Comparison of ENCODE assay signal across 9 cellular contexts in the genomic region with DNA sequence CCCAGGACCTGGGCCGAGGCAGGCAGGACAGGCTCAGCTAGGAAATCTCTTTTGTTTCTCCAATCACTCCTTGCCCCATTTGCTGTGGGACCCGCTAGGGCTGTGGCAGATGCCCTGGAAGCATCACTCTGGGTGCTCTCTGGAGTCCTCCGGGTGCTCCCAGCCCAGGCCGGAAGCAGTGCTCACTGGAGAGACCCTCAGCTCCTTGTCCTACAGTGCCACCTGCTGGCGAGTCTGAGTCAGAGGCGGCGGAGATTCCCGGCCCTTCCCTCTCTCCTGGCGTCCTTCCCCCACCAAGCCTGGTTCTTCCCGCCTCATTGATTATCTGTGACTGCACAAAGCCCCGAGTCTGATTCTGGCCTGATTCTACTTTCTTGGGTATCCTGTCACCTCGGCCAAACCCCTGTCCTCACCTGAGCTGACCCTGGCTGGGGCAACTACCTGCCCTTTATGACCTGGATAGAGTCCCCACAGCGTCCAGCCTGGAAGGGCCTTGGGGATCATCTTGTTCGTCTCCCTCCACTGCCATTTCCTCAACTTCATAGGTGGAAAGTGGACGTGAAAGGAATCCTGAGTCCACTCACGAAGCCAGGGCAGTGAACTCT. TPM values are rescaled to one million over a fixed set of nuclear protein-coding genes. Genes with fewer than 3 reads are reported as not detected.
DNase-seq lines count a peak whose midpoint lies in the region; ATAC-seq and TF ChIP-seq lines count a peak whose summit lies in the region.
"Had no signal": no experiment of that assay in that cellular context is flagged by ENCODE, and none has a peak within 500 bp of the region (broad histone marks: within the 10 kb centered on the region; RNA-seq: fewer than 3 reads in every experiment).

No MANE protein-coding gene starts in this region.

- no peak overlapping the region for H3K56ac ChIP-seq in IMR-90 (ENCODE audit: extremely low read depth, insufficient read depth, low read length)

- no peaks in the 10 kb centered on the region for H3F3A ChIP-seq in PC-9 (ENCODE audit: insufficient read depth, low read depth)

- H3K9ac ChIP-seq in DND-41 (ENCODE audit: low read depth, low read length) (no peak overlapping the region), IMR-90 (ENCODE audit: low read depth, low read length) (no peak overlapping the region)

- H4K20me1 ChIP-seq in DND-41 (ENCODE audit: insufficient read depth, low read length) (peaks cover 13% of the 10 kb centered on the region; the same call in 1 of the 2 replicates), IMR-90 (ENCODE audit: insufficient read depth, low read length) (no peaks in the 10 kb centered on the region), PC-9 (ENCODE audit: insufficient read depth) (peaks cover 3% of the 10 kb centered on the region; the same call in 1 of the 2 replicates)

- H3K9me1 ChIP-seq in IMR-90 (ENCODE audit: insufficient read depth, low read length) = no peaks in the 10 kb centered on the region

- no peaks in the 10 kb centered on the region for H3K9me3 ChIP-seq in DND-41 (ENCODE audit: insufficient read depth, low read length, severe bottlenecking)
- no peaks in the 10 kb centered on the region for H3K9me3 ChIP-seq in IMR-90 (ENCODE audit: control insufficient read depth, insufficient read depth, low read length)
- H3K9me3 ChIP-seq in PC-9 (ENCODE audit: insufficient read depth, low read depth) = no peaks in the 10 kb centered on the region
- no peaks in the 10 kb centered on the region for H3K9me3 ChIP-seq in adrenal gland (replicated peaks in 1 of 3)

- no peaks in the 10 kb centered on the region for H3K9me2 ChIP-seq in PC-9 (ENCODE audit: insufficient read depth)

- H4K91ac ChIP-seq in IMR-90 (ENCODE audit: insufficient read depth, low read depth, low read length) = no peak overlapping the region

- H2AK9ac ChIP-seq in IMR-90 (replicated peaks; ENCODE audit: low read depth, low read length, poor library complexity) = peak overlapping the region; percentile 19

- H3K27me3 ChIP-seq in DND-41 (ENCODE audit: insufficient read depth, low read length, poor library complexity) (no peaks in the 10 kb centered on the region), IMR-90 (ENCODE audit: control insufficient read depth, insufficient read depth, low read length) (peaks cover 57% of the 10 kb centered on the region), PC-9 (ENCODE audit: insufficient read depth, low read depth) (peaks cover 78% of the 10 kb centered on the region), adrenal gland (peaks cover 37% of the 10 kb centered on the region)

- no peak overlapping the region for H3K23ac ChIP-seq in IMR-90 (ENCODE audit: low read depth, low read length)

- H3K4me1 ChIP-seq in DND-41 (ENCODE audit: insufficient read depth, low read length) (no peaks in the 10 kb centered on the region), IMR-90 (ENCODE audit: control insufficient read depth, insufficient read depth, low read length) (no peaks in the 10 kb centered on the region), PC-9 (replicated peaks; ENCODE audit: insufficient read depth) (no peaks in the 10 kb centered on the region), adrenal gland (replicated peaks in 1 of 2) (no peaks in the 10 kb centered on the region)

- H2BK5ac ChIP-seq in IMR-90 (ENCODE audit: low read depth, low read length, poor library complexity, severe bottlenecking) = no peak overlapping the region

- H3K4ac ChIP-seq in IMR-90 (ENCODE audit: low read depth, low read length) = no peak overlapping the region

- 2% methylated on average over 9 of the region's 16 CpGs; no CpG with 5 or more reads in 1 of the 2 experiments for WGBS in IMR-90 (ENCODE audit: extremely low coverage in 2 of 2, insufficient read length in 1 of 2), 2 experiments
- WGBS in adrenal gland, 4 donors = 9 to 14% (median 11%) methylated on average over 11 to 16 of the region's 16 CpGs

- POLR2A ChIA-PET in IMR-90 (lab: Charles Lee; ENCODE audit: unreplicated experiment) = no interaction called here
- POLR2A ChIA-PET in PC-9 (lab: Charles Lee; ENCODE audit: unreplicated experiment) = no interaction called here

- no peak overlapping the region for H2BK20ac ChIP-seq in IMR-90 (ENCODE audit: low read depth, low read length)

- peak; percentile 87 for TF ChIP-seq CTCF in DND-41 (IDR thresholded peaks at IDR 0.05; ENCODE audit: borderline replicate concordance, extremely low read depth, low read length, poor library complexity, severe bottlenecking)
- TF ChIP-seq CTCF in IMR-90 (conservative IDR thresholded peaks at IDR 0.05; ENCODE audit: low read depth, low read length) = peak; percentile 86
- TF ChIP-seq CTCF in PC-9 (conservative IDR thresholded peaks at IDR 0.05) = peak; percentile 82
- peak; percentile 67 to 90 (median 86) for TF ChIP-seq CTCF in adrenal gland (IDR thresholded peaks at IDR 0.05)

- H3K4me3 ChIP-seq in DND-41 (ENCODE audit: low read depth in 1 of 2, low read length in 2 of 2) = no peak overlapping the region
- no peak overlapping the region for H3K4me3 ChIP-seq in IMR-90 (ENCODE audit: insufficient read depth, low read depth, low read length)
- H3K4me3 ChIP-seq in PC-9 = no peak overlapping the region
- no peak overlapping the region for H3K4me3 ChIP-seq in adrenal gland

- TF ChIP-seq RAD21 in IMR-90 (IDR thresholded peaks at IDR 0.05; ENCODE audit: low read length) = peak; percentile 93

- ATAC-seq in DND-41 (ENCODE audit: insufficient read depth, low read depth) = peak; percentile 92
- ATAC-seq in IMR-90 (ENCODE audit: low read depth) = peak; percentile 98
- ATAC-seq in left cardiac atrium = peak; percentile 79 to 86
- ATAC-seq in sciatic nerve = peak; percentile 70
- no peak for ATAC-seq in GM18907 (IDR thresholded peaks at IDR 0.05; ENCODE audit: unreplicated experiment)
- ATAC-seq in GM19395 (IDR thresholded peaks at IDR 0.05; ENCODE audit: unreplicated experiment) = no peak

- no peak overlapping the region for H2AK5ac ChIP-seq in IMR-90 (ENCODE audit: low read depth, low read length)

- H2BK120ac ChIP-seq in IMR-90 (ENCODE audit: low read depth, low read length) = no peak overlapping the region

- H3K14ac ChIP-seq in IMR-90 (replicated peaks; ENCODE audit: low read depth, low read length) = no peak overlapping the region

- H3K27ac ChIP-seq in DND-41 (ENCODE audit: low read length) = no peak overlapping the region
- no peak overlapping the region for H3K27ac ChIP-seq in IMR-90 (ENCODE audit: insufficient read depth, low read length)
- H3K27ac ChIP-seq in PC-9 = no peak overlapping the region
- H3K27ac ChIP-seq in adrenal gland = no peak overlapping the region

- dilution Hi-C loops in IMR-90 (cut with HindIII; ENCODE audit: low sequenced_read_pairs, unreplicated experiment) = no loop called here

- peak; percentile 72 for DNase-seq in DND-41
- DNase-seq in IMR-90 = peak; percentile 67
- DNase-seq in PC-9 = peak; percentile 53 to 75
- DNase-seq in adrenal gland = peak; percentile 72 to 87 (median 83)
- DNase-seq in left cardiac atrium = peak; percentile 71
- DNase-seq in sciatic nerve (ENCODE audit: low spot score) = peak; percentile 79

- CTCF ChIA-PET in IMR-90 (lab: Yijun Ruan, JAX) (no interaction called here), PC-9 (lab: Charles Lee) (interaction anchor here (0.6 kb wide), 1 partner anchor 399 kb away, joined by 5 read pairs; no protein-coding TSS in a partner anchor)

- intact Hi-C loops in IMR-90 (cut with micrococcal nuclease) = loop anchor here (1.0 to 5.0 kb wide), 4 partner anchors 68 to 818 kb away; no protein-coding TSS in a partner anchor
- intact Hi-C loops in PC-9 (cut with micrococcal nuclease; ENCODE audit: unreplicated experiment) = loop anchor here (1.0 to 5.0 kb wide), 3 partner anchors 68 to 808 kb away; no protein-coding TSS in a partner anchor
- intact Hi-C loops in adrenal gland (cut with DNase I) = loop anchor here (2.0 to 10.0 kb wide), 4 partner anchors 68 to 227 kb away; a partner anchor contains a TSS
- intact Hi-C loops in left cardiac atrium (cut with DNase I) = loop anchor here (1.0 to 10.0 kb wide), 4 partner anchors 68 to 162 kb away; a partner anchor contains a TSS
- intact Hi-C loops in sciatic nerve (cut with DNase I) = no loop called here

- in situ Hi-C loops in IMR-90 (cut with MboI; ENCODE audit: low sequenced_read_pairs) = loop anchor here (5.0 kb wide), 1 partner anchor 68 kb away; no protein-coding TSS in a partner anchor

- no peak overlapping the region for H2BK15ac ChIP-seq in IMR-90 (ENCODE audit: low read depth, low read length)

- H4K8ac ChIP-seq in IMR-90 (ENCODE audit: low read depth in 2 of 2, low read length in 2 of 2) = no peak overlapping the region

- no peak overlapping the region for H4K5ac ChIP-seq in IMR-90 (ENCODE audit: low read depth, low read length)

- H3K79me2 ChIP-seq in DND-41 (ENCODE audit: insufficient read depth, low read length) = no peaks in the 10 kb centered on the region
- no peaks in the 10 kb centered on the region for H3K79me2 ChIP-seq in PC-9 (ENCODE audit: low read depth)

- TF ChIP-seq POLR2A in IMR-90 (IDR thresholded peaks at IDR 0.05; ENCODE audit: low read depth, low read length) (0 out of 2 replicates have a peak, but pooled peaks have one; percentile 28), adrenal gland (IDR thresholded peaks at IDR 0.05) (no peak)

- no peak overlapping the region for H3K18ac ChIP-seq in IMR-90 (ENCODE audit: low read depth, low read length)

- no TSS peak for BruUV-seq in IMR-90 (replicated peaks; lab: Mats Ljungman, UMichigan)
- BruUV-seq in PC-9 (replicated peaks; lab: Mats Ljungman, UMichigan) = no TSS peak

- H3K79me1 ChIP-seq in IMR-90 (ENCODE audit: low read depth in 1 of 2, low read length in 2 of 2) = no peaks in the 10 kb centered on the region

- no peak overlapping the region for H3K4me2 ChIP-seq in DND-41 (ENCODE audit: insufficient read depth, low read length)
- no peak overlapping the region for H3K4me2 ChIP-seq in IMR-90 (ENCODE audit: low read depth, low read length)
- no peak overlapping the region for H3K4me2 ChIP-seq in PC-9

- H2AFZ ChIP-seq in DND-41 (ENCODE audit: low read depth, low read length) (no peak overlapping the region), IMR-90 (replicated peaks; ENCODE audit: low read length, poor library complexity) (peak overlapping the region; percentile 59), PC-9 (no peak overlapping the region)

- H3K36me3 ChIP-seq in DND-41 (ENCODE audit: insufficient read depth, low read length) (no peaks in the 10 kb centered on the region), IMR-90 (ENCODE audit: control insufficient read depth, insufficient read depth, low read length) (no peaks in the 10 kb centered on the region), PC-9 (ENCODE audit: low read depth) (no peaks in the 10 kb centered on the region), adrenal gland (replicated peaks in 1 of 2) (no peaks in the 10 kb centered on the region)

TF ChIP-seq in IMR-90, 13 proteins besides CTCF, POLR2A, EP300 and RAD21:
- TF ChIP-seq SMC3 (IDR thresholded peaks at IDR 0.05; ENCODE audit: low read depth, low read length) (peak; percentile 70), MAZ (IDR thresholded peaks at IDR 0.05; ENCODE audit: borderline replicate concordance, low read depth, low read length) (no peak)
TF ChIP-seq in IMR-90: peak in this region for 1.

RNA-seq across cellular contexts. Expression of a gene that starts 7.3 kb away (rescaled TPM):
- total RNA-seq in IMR-90 (2012; rRNA removed) = not detected in 2 replicates
- polyA plus RNA-seq in IMR-90 (2012; rRNA removed) = not detected in 2 replicates
- not detected in 2 replicates for polyA plus RNA-seq in IMR-90 (2012; cell fraction: cytosol; rRNA removed)
- not detected in 2 replicates for polyA plus RNA-seq in IMR-90 (2012; cell fraction: nucleus; rRNA removed; ENCODE audit: low replicate concordance)
- total RNA-seq in PC-9 (2021) = not detected in 2 replicates
- total RNA-seq in adrenal gland = not detected
- not detected for polyA plus RNA-seq in adrenal gland
- not detected for total RNA-seq in left cardiac atrium
- total RNA-seq in sciatic nerve = not detected
- total RNA-seq: activated CD8-positive, alpha-beta memory T cell treated with anti-CD3 and anti-CD28 coated beads for 36 hours had no signal

Comparison
In these comparisons a context has a peak if more than half of its experiments do, and no peak if none do; other contexts are left out.
1. ATAC-seq: peak in DND-41 (single experiment), IMR-90 (single experiment), left cardiac atrium (2 of 2) and sciatic nerve (single experiment); none in GM18907 (single experiment) and GM19395 (single experiment).
2. Peak in every context shown above with its lines, with median percentiles within 50 percentile points of each other: DNase-seq and CTCF ChIP-seq.